Comparison of ENCODE assay signal across 17 cellular contexts in the genomic region with DNA sequence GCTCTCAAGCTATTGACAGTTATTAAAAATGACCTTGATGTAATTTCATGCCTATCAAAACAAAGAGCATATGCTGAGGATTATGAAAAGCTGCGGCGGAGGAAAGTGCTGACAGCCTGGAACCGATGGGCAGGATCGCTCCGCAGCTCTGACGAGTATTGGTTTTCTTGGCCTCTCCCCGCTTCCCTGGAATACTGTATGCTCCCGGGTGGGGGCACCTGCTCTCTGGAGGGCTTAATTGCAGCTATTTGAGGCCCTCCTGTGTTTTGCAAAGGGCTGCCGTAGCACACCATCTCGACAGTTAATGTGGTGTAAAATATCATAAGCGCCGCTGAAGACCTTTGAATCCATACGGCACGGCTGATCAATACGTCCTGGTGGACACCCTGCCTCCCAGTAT.
A peak's percentile ranks its signal among the peaks of the same experiment; 100 is the strongest.
DNase-seq lines count a peak whose midpoint lies in the region; ATAC-seq and TF ChIP-seq lines count a peak whose summit lies in the region.
"Had no signal": no experiment of that assay in that cellular context is flagged by ENCODE, and none has a peak within 500 bp of the region (broad histone marks: within the 10 kb centered on the region; RNA-seq: fewer than 3 reads in every experiment).

No MANE protein-coding gene starts in this region.

- H3K9ac ChIP-seq in endocrine pancreas (ENCODE audit: control insufficient read depth, insufficient read depth, low read length), result peak overlapping the region; percentile 36
- H3K9ac ChIP-seq: BLaER1 treated with 17β-estradiol and CSF1 and Interleukin-3, amounts not matched to agents 10 nM and 100 nM had no signal

- H3K27me3 Mint-ChIP-seq in activated CD8-positive, alpha-beta T cell treated with anti-CD3 and anti-CD28 coated beads, Interleukin-2, amount 10 ng/mL, durations not matched to agents 7 days and 5 days (ENCODE audit: low read depth), result no peaks in the 10 kb centered on the region
- H3K27me3 Mint-ChIP-seq in activated CD8-positive, alpha-beta T cell treated with anti-CD3 and anti-CD28 coated beads for 36 hours, result peaks cover 5% of the 10 kb centered on the region

- H3K9me3 Mint-ChIP-seq in activated CD8-positive, alpha-beta T cell treated with anti-CD3 and anti-CD28 coated beads, Interleukin-2, amount 10 ng/mL, durations not matched to agents 7 days and 5 days (ENCODE audit: insufficient read depth), result no peaks in the 10 kb centered on the region
- H3K9me3 Mint-ChIP-seq in activated CD8-positive, alpha-beta T cell treated with anti-CD3 and anti-CD28 coated beads for 36 hours, result no peaks in the 10 kb centered on the region
- no peaks in the 10 kb centered on the region for H3K9me3 Mint-ChIP-seq in activated naive CD4-positive, alpha-beta T cell treated with anti-CD3 and anti-CD28 coated beads, Interleukin-2, amount 50 U/mL, for 72 hours
- H3K9me3 Mint-ChIP-seq: CD8-positive, alpha-beta memory T cell had no signal

- no peaks in the 10 kb centered on the region for H3K9me3 ChIP-seq in endocrine pancreas (ENCODE audit: control insufficient read depth, low read length)
- H3K9me3 ChIP-seq: BLaER1 treated with 17β-estradiol and CSF1 and Interleukin-3, amounts not matched to agents 10 nM and 100 nM had no signal

- POLR2A ChIA-PET in activated CD8-positive, alpha-beta T cell treated with anti-CD3 and anti-CD28 coated beads, Interleukin-2, amount 10 ng/mL, durations not matched to agents 7 days and 5 days (lab: Charles Lee), result no interaction called here
- POLR2A ChIA-PET in activated CD8-positive, alpha-beta T cell treated with anti-CD3 and anti-CD28 coated beads for 36 hours (lab: Charles Lee), result no interaction called here

- TF ChIP-seq CTCF in activated CD8-positive, alpha-beta T cell treated with anti-CD3 and anti-CD28 coated beads for 36 hours (IDR thresholded peaks at IDR 0.05), result no peak

- no peak for ATAC-seq in activated CD8-positive, alpha-beta T cell treated with anti-CD3 and anti-CD28 coated beads, Interleukin-2, amount 10 ng/mL, durations not matched to agents 7 days and 5 days
- no peak for ATAC-seq in activated CD8-positive, alpha-beta T cell treated with anti-CD3 and anti-CD28 coated beads for 36 hours
- ATAC-seq in GM18502 (IDR thresholded peaks at IDR 0.05; ENCODE audit: poor library complexity, unreplicated experiment) (no peak), HG02588 (IDR thresholded peaks at IDR 0.05; ENCODE audit: unreplicated experiment) (no peak)
- no peak for ATAC-seq in activated naive CD4-positive, alpha-beta T cell treated with anti-CD3 and anti-CD28 coated beads, Interleukin-2, amount 50 U/mL, for 72 hours
- ATAC-seq: K562, Panc1 had no signal

- H3K4me3 ChIP-seq in endocrine pancreas (ENCODE audit: control insufficient read depth, insufficient read depth, low read length), result peak overlapping the region; percentile 37
- H3K4me3 ChIP-seq: BLaER1 treated with 17β-estradiol and CSF1 and Interleukin-3, amounts not matched to agents 10 nM and 100 nM; K562 had no signal

- intact Hi-C loops in activated CD8-positive, alpha-beta T cell treated with anti-CD3 and anti-CD28 coated beads for 36 hours (cut with micrococcal nuclease), result no loop called here

- H3K36me3 Mint-ChIP-seq in activated CD8-positive, alpha-beta T cell treated with anti-CD3 and anti-CD28 coated beads, Interleukin-2, amount 10 ng/mL, durations not matched to agents 7 days and 5 days (ENCODE audit: low read depth), result no peaks in the 10 kb centered on the region
- H3K36me3 Mint-ChIP-seq in activated CD8-positive, alpha-beta T cell treated with anti-CD3 and anti-CD28 coated beads for 36 hours (ENCODE audit: low read depth), result no peaks in the 10 kb centered on the region
- no peaks in the 10 kb centered on the region for H3K36me3 Mint-ChIP-seq in activated naive CD4-positive, alpha-beta T cell treated with anti-CD3 and anti-CD28 coated beads, Interleukin-2, amount 50 U/mL, for 72 hours
- H3K36me3 Mint-ChIP-seq: CD8-positive, alpha-beta memory T cell had no signal

- no peaks in the 10 kb centered on the region for H3K4me1 Mint-ChIP-seq in activated CD8-positive, alpha-beta T cell treated with anti-CD3 and anti-CD28 coated beads, Interleukin-2, amount 10 ng/mL, durations not matched to agents 7 days and 5 days (ENCODE audit: low read depth)
- H3K4me1 Mint-ChIP-seq in activated CD8-positive, alpha-beta T cell treated with anti-CD3 and anti-CD28 coated beads for 36 hours (ENCODE audit: low read depth), result no peaks in the 10 kb centered on the region
- H3K4me1 Mint-ChIP-seq: CD8-positive, alpha-beta memory T cell had no signal

- CTCF ChIA-PET in activated CD8-positive, alpha-beta T cell treated with anti-CD3 and anti-CD28 coated beads, Interleukin-2, amount 10 ng/mL, durations not matched to agents 7 days and 5 days (lab: Charles Lee), result no interaction called here
- CTCF ChIA-PET in activated CD8-positive, alpha-beta T cell treated with anti-CD3 and anti-CD28 coated beads for 36 hours (lab: Charles Lee), result no interaction called here

- no peak overlapping the region for H3K4me3 Mint-ChIP-seq in activated CD8-positive, alpha-beta T cell treated with anti-CD3 and anti-CD28 coated beads, Interleukin-2, amount 10 ng/mL, durations not matched to agents 7 days and 5 days
- no peak overlapping the region for H3K4me3 Mint-ChIP-seq in activated CD8-positive, alpha-beta T cell treated with anti-CD3 and anti-CD28 coated beads for 36 hours
- H3K4me3 Mint-ChIP-seq: CD8-positive, alpha-beta memory T cell had no signal

- H3K4me1 ChIP-seq in endocrine pancreas (ENCODE audit: control insufficient read depth, insufficient read depth, low read length), result no peaks in the 10 kb centered on the region
- H3K4me1 ChIP-seq: BLaER1 treated with 17β-estradiol and CSF1 and Interleukin-3, amounts not matched to agents 10 nM and 100 nM had no signal

- H3K36me3 ChIP-seq in endocrine pancreas (ENCODE audit: control insufficient read depth, insufficient read depth, low read length), result no peaks in the 10 kb centered on the region
- H3K36me3 ChIP-seq: BLaER1 treated with 17β-estradiol and CSF1 and Interleukin-3, amounts not matched to agents 10 nM and 100 nM had no signal

- H3K27ac Mint-ChIP-seq in activated CD8-positive, alpha-beta T cell treated with anti-CD3 and anti-CD28 coated beads, Interleukin-2, amount 10 ng/mL, durations not matched to agents 7 days and 5 days, result peak overlapping the region; percentile 46
- no peak overlapping the region for H3K27ac Mint-ChIP-seq in activated CD8-positive, alpha-beta T cell treated with anti-CD3 and anti-CD28 coated beads for 36 hours
- no peak overlapping the region for H3K27ac Mint-ChIP-seq in activated naive CD4-positive, alpha-beta T cell treated with anti-CD3 and anti-CD28 coated beads, Interleukin-2, amount 50 U/mL, for 72 hours
- H3K27ac Mint-ChIP-seq: CD8-positive, alpha-beta memory T cell had no signal

- peaks cover 2% of the 10 kb centered on the region for H3K27me3 ChIP-seq in endocrine pancreas (ENCODE audit: control insufficient read depth, insufficient read depth, low read length)
- H3K27me3 ChIP-seq: BLaER1 treated with 17β-estradiol and CSF1 and Interleukin-3, amounts not matched to agents 10 nM and 100 nM had no signal

- DNase-seq in activated CD8-positive, alpha-beta T cell treated with anti-CD3 and anti-CD28 coated beads, Interleukin-2, amount 10 ng/mL, durations not matched to agents 7 days and 5 days, result no peak
- DNase-seq in activated CD8-positive, alpha-beta T cell treated with anti-CD3 and anti-CD28 coated beads for 36 hours, result no peak
- DNase-seq in NCI-H524 (lab: John Stamatoyannopoulos, UW), result peak; percentile 57 to 85
- DNase-seq in stimulated activated CD4-positive, alpha-beta T cell treated with anti-CD3 and anti-CD28 coated beads, Interleukin-4, amount 100 ng/mL, for 24 hours, result no peak
- no peak for DNase-seq in activated naive CD4-positive, alpha-beta T cell treated with anti-CD3 and anti-CD28 coated beads, Interleukin-2, amount 50 U/mL, for 72 hours (ENCODE audit: low spot score in 2 of 2)
- DNase-seq: CD8-positive, alpha-beta memory T cell; GF-D8; GOT3; NCI-H1694; NCI-H2171 treated with DMSO at 0.1 percent for 48 hours; NCI-H510A treated with DMSO at 0.1 percent for 48 hours had no signal

Comparison
In these comparisons a context has a peak if more than half of its experiments do, and no peak if none do; other contexts are left out.
1. DNase-seq: peak in NCI-H524 (2 of 2); none in activated CD8-positive, alpha-beta T cell treated with anti-CD3 and anti-CD28 coated beads, Interleukin-2, amount 10 ng/mL, durations not matched to agents 7 days and 5 days (single experiment), activated CD8-positive, alpha-beta T cell treated with anti-CD3 and anti-CD28 coated beads for 36 hours (single experiment), stimulated activated CD4-positive, alpha-beta T cell treated with anti-CD3 and anti-CD28 coated beads, Interleukin-4, amount 100 ng/mL, for 24 hours (single experiment) and activated naive CD4-positive, alpha-beta T cell treated with anti-CD3 and anti-CD28 coated beads, Interleukin-2, amount 50 U/mL, for 72 hours (0 of 2).